In genomic region chr4:109378076-109378475, GRCh38 we compare ENCODE assay signal across 6 cellular contexts.
"Had no signal": no experiment of that assay in that cellular context is flagged by ENCODE, and none has a peak within 500 bp of the region (broad histone marks: within the 10 kb centered on the region; RNA-seq: fewer than 3 reads in every experiment).

No MANE protein-coding gene starts in this region.

- H3K27ac Mint-ChIP-seq: H9 had no signal

- H3K4me1 Mint-ChIP-seq: H9 had no signal

- DNase-seq: GOT3, H9, HCEC 1CT, IMR-90, KG1 had no signal

- H3K4me3 Mint-ChIP-seq: H9 had no signal

- ATAC-seq: K562 had no signal

- H3K4me3 ChIP-seq: K562 had no signal

- H3K9me3 Mint-ChIP-seq: H9 had no signal
